20 cellular contexts compared by ENCODE assay signal in the genomic region with DNA sequence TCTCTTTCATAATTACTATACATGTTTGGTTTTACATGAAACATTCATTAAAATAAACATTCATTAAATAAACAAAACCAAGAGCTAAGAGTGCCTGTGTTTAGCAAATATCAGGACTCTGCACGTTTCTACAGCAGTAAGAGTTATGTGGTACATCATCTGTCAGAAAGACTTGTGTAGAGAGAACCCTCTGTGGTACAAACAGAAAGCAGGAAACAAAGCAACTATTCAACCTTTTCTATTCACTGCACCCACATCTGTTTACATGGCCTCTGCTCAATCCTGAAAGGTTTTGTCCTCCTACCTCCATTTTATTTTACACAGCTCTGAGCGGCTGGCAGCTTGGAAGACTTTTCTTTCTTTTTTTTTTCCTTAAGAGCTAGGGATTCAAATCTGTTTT.
DNase-seq lines count a peak whose midpoint lies in the region; ATAC-seq, FAIRE-seq and TF ChIP-seq lines count a peak whose summit lies in the region.
"Had no signal": no experiment of that assay in that cellular context is flagged by ENCODE, and none has a peak within 500 bp of the region (broad histone marks: within the 10 kb centered on the region; RNA-seq: fewer than 3 reads in every experiment).

No MANE protein-coding gene starts in this region.

- peak overlapping the region; percentile 93 for H3K27ac Mint-ChIP-seq in mesothelial cell of epicardium
- H3K27ac Mint-ChIP-seq: activated naive CD4-positive, alpha-beta T cell treated with anti-CD3 and anti-CD28 coated beads, Interleukin-2, amount 50 U/mL, for 24 hours; naive B cell; stimulated activated memory B cell treated with anti-CD40 and anti-IgM and Interleukin-4, amounts not matched to agents 10 μg/mL and 1 μg/mL and 100 μg/mL, for 72 hours had no signal

- H3K4me1 ChIP-seq in HUES64 (ENCODE audit: insufficient read depth, low read length) (peaks cover 10% of the 10 kb centered on the region; the same call in 1 of the 2 replicates), PC-3 (ENCODE audit: insufficient read depth, low read length) (peaks cover 10% of the 10 kb centered on the region; the same call in 1 of the 2 replicates)
- H3K4me1 ChIP-seq: right atrium auricular region had no signal

- peak overlapping the region; percentile 9; the same call in 1 of the 2 replicates for H3K27ac ChIP-seq in HUES64 (ENCODE audit: low read depth, low read length)
- H3K27ac ChIP-seq in PC-3 (ENCODE audit: low read length): no peak overlapping the region
- H3K27ac ChIP-seq in coronary artery: no peak overlapping the region
- H3K27ac ChIP-seq: cardiac muscle cell, heart left ventricle, right atrium auricular region, SK-N-MC, VCaP had no signal

- no peak overlapping the region for H3K4me3 Mint-ChIP-seq in mesothelial cell of epicardium
- H3K4me3 Mint-ChIP-seq: activated naive CD4-positive, alpha-beta T cell treated with anti-CD3 and anti-CD28 coated beads, Interleukin-2, amount 50 U/mL, for 24 hours; naive B cell; stimulated activated memory B cell treated with anti-CD40 and anti-IgM and Interleukin-4, amounts not matched to agents 10 μg/mL and 1 μg/mL and 100 μg/mL, for 72 hours had no signal

- no peak for FAIRE-seq in GM12891 (lab: Jason Lieb, UNC)

- intact Hi-C loops in PC-3 (cut with micrococcal nuclease): loop anchor here (10.0 kb wide), 1 partner anchor 182 kb away; no protein-coding TSS in a partner anchor

- H3K27me3 ChIP-seq in HUES64 (ENCODE audit: insufficient read depth, low read length) (no peaks in the 10 kb centered on the region), PC-3 (ENCODE audit: low read length) (no peaks in the 10 kb centered on the region)
- H3K27me3 ChIP-seq: cardiac muscle cell, heart left ventricle, right atrium auricular region had no signal

- ATAC-seq in GM18520 (IDR thresholded peaks at IDR 0.05; ENCODE audit: unreplicated experiment) (peak; percentile 39), PC-3 (no peak), GM18870 (IDR thresholded peaks at IDR 0.05; ENCODE audit: unreplicated experiment) (no peak)
- ATAC-seq: heart left ventricle; left colon; stimulated activated memory B cell treated with anti-CD40 and anti-IgM and Interleukin-4, amounts not matched to agents 10 μg/mL and 1 μg/mL and 100 μg/mL, for 72 hours had no signal

- TF ChIP-seq CTCF in PC-3 (conservative IDR thresholded peaks at IDR 0.05; ENCODE audit: low read depth, low read length) (no peak), mesothelial cell of epicardium (IDR thresholded peaks at IDR 0.05; ENCODE audit: unreplicated experiment) (no peak), coronary artery (IDR thresholded peaks at IDR 0.05) (no peak)

- CTCF ChIA-PET in PC-3 (lab: Charles Lee): no interaction called here

- H4K20me1 ChIP-seq in PC-3 (ENCODE audit: low read length): no peaks in the 10 kb centered on the region

- WGBS in HUES64: 81% methylated on average over 2 of the region's 2 CpGs

- H3K4me1 Mint-ChIP-seq in mesothelial cell of epicardium: peaks cover 21% of the 10 kb centered on the region
- H3K4me1 Mint-ChIP-seq: activated naive CD4-positive, alpha-beta T cell treated with anti-CD3 and anti-CD28 coated beads, Interleukin-2, amount 50 U/mL, for 24 hours; naive B cell; stimulated activated memory B cell treated with anti-CD40 and anti-IgM and Interleukin-4, amounts not matched to agents 10 μg/mL and 1 μg/mL and 100 μg/mL, for 72 hours had no signal

- H2AFZ ChIP-seq in PC-3 (ENCODE audit: low read length): 0 out of 2 replicates have a peak overlapping the region, but pooled peaks have one; percentile 18

- no peak for TF ChIP-seq POLR2A in GM12891 (IDR thresholded peaks at IDR 0.05; ENCODE audit: low read depth, low read length)

- no peaks in the 10 kb centered on the region for H3K27me3 Mint-ChIP-seq in mesothelial cell of epicardium (ENCODE audit: low read depth)
- H3K27me3 Mint-ChIP-seq: activated naive CD4-positive, alpha-beta T cell treated with anti-CD3 and anti-CD28 coated beads, Interleukin-2, amount 50 U/mL, for 24 hours; naive B cell; stimulated activated memory B cell treated with anti-CD40 and anti-IgM and Interleukin-4, amounts not matched to agents 10 μg/mL and 1 μg/mL and 100 μg/mL, for 72 hours had no signal

- no TSS peak for BruUV-seq in PC-3 (replicated peaks; lab: Mats Ljungman, UMichigan)

- no peaks in the 10 kb centered on the region for H3F3A ChIP-seq in PC-3 (ENCODE audit: low read length, unreplicated experiment)

- no peaks in the 10 kb centered on the region for H3K9me2 ChIP-seq in PC-3 (replicated peaks; ENCODE audit: low read length)

- H3K79me2 ChIP-seq in PC-3 (ENCODE audit: low read length): no peaks in the 10 kb centered on the region

- H3K9me3 Mint-ChIP-seq in mesothelial cell of epicardium: no peaks in the 10 kb centered on the region
- H3K9me3 Mint-ChIP-seq: stimulated activated memory B cell treated with anti-CD40 and anti-IgM and Interleukin-4, amounts not matched to agents 10 μg/mL and 1 μg/mL and 100 μg/mL, for 72 hours had no signal

- no peak overlapping the region for H3K4me2 ChIP-seq in PC-3 (ENCODE audit: low read length)

- H3K9me3 ChIP-seq in HUES64 (ENCODE audit: insufficient read depth, low read depth, low read length) (no peaks in the 10 kb centered on the region), PC-3 (ENCODE audit: low read length) (no peaks in the 10 kb centered on the region)
- H3K9me3 ChIP-seq: heart left ventricle, right atrium auricular region had no signal

- H3K4me3 ChIP-seq in HUES64 (ENCODE audit: low read length) (no peak overlapping the region), PC-3 (ENCODE audit: low read length) (no peak overlapping the region), coronary artery (no peak overlapping the region)
- H3K4me3 ChIP-seq: cardiac muscle cell, heart left ventricle, right atrium auricular region, SK-N-MC had no signal

- no peaks in the 10 kb centered on the region for H3K36me3 Mint-ChIP-seq in mesothelial cell of epicardium
- H3K36me3 Mint-ChIP-seq: activated naive CD4-positive, alpha-beta T cell treated with anti-CD3 and anti-CD28 coated beads, Interleukin-2, amount 50 U/mL, for 24 hours; naive B cell; stimulated activated memory B cell treated with anti-CD40 and anti-IgM and Interleukin-4, amounts not matched to agents 10 μg/mL and 1 μg/mL and 100 μg/mL, for 72 hours had no signal

- DNase-seq in PC-3 (no peak), mesothelial cell of epicardium (ENCODE audit: low spot score in 2 of 2, unreplicated experiment in 2 of 2) (no peak), NCI-H2081 treated with DMSO at 0.1 percent for 48 hours (lab: John Stamatoyannopoulos, UW) (no peak), GM12891 (ENCODE audit: insufficient read length, low spot score) (no peak), coronary artery (ENCODE audit: low spot score) (no peak)
- DNase-seq: DMS79; heart left ventricle; left colon; naive B cell; NCI-H1105; stimulated activated CD4-positive, alpha-beta T cell treated with anti-CD3 and anti-CD28 coated beads, Interleukin-4, amount 100 ng/mL, for 4 hours had no signal

- peak overlapping the region; percentile 3; the same call in 1 of the 2 replicates for H3K9ac ChIP-seq in HUES64 (ENCODE audit: low read depth, low read length)
- no peak overlapping the region for H3K9ac ChIP-seq in PC-3 (ENCODE audit: low read length)

- POLR2A ChIA-PET in PC-3 (lab: Charles Lee; ENCODE audit: unreplicated experiment): no interaction called here

- H3K36me3 ChIP-seq in HUES64 (ENCODE audit: insufficient read depth, low read length): no peaks in the 10 kb centered on the region
- no peaks in the 10 kb centered on the region for H3K36me3 ChIP-seq in PC-3 (ENCODE audit: low read depth, low read length)
- H3K36me3 ChIP-seq: cardiac muscle cell, heart left ventricle, right atrium auricular region had no signal

TF ChIP-seq in GM12891, 5 proteins besides CTCF, POLR2A, EP300 and RAD21:
- no peak for TF ChIP-seq PAX5 (IDR thresholded peaks at IDR 0.05; ENCODE audit: insufficient read depth, low read length, severe bottlenecking)
- TF ChIP-seq SPI1 (IDR thresholded peaks at IDR 0.05; ENCODE audit: low read depth, low read length): no peak
- no peak for TF ChIP-seq POU2F2 (IDR thresholded peaks at IDR 0.05; ENCODE audit: low read depth, low read length)
- TF ChIP-seq TAF1 (IDR thresholded peaks at IDR 0.05; ENCODE audit: low read depth, low read length): no peak
- TF ChIP-seq POLR2AphosphoS5 (IDR thresholded peaks at IDR 0.05; ENCODE audit: low read depth, low read length): no peak
TF ChIP-seq in GM12891: peak in this region for 0.
